ENCODE assay signal across 1 cellular context in genomic region chr6:146881228-146882181, GRCh38.
TF ChIP-seq lines count a peak whose summit lies in the region.

No MANE protein-coding gene starts in this region.

TF ChIP-seq in K562, 482 proteins besides CTCF, POLR2A, EP300 and RAD21 (continued from another document and continues in another):
- TF ChIP-seq CREB5 (CRISPR knock-in tag; IDR thresholded peaks at IDR 0.05) (no peak), FOS (IDR thresholded peaks at IDR 0.05; ENCODE audit: extremely low read depth, insufficient read length) (no peak), ZBTB2 (IDR thresholded peaks at IDR 0.05) (0 out of 2 replicates have a peak, but pooled peaks have one; percentile 50), ZNF175 (CRISPR knock-in tag; IDR thresholded peaks at IDR 0.05; ENCODE audit: low read depth) (peak; percentile 39; the same call in 1 of the 2 replicates), NONO (IDR thresholded peaks at IDR 0.05; ENCODE audit: low read depth in 2 of 2, low read length in 1 of 2) (no peak), ETS2 (tag; IDR thresholded peaks at IDR 0.05; ENCODE audit: borderline replicate concordance, poor library complexity, severe bottlenecking) (no peak), ELF2 (CRISPR knock-in tag; IDR thresholded peaks at IDR 0.05) (peak; percentile 64; the same call in 1 of the 2 replicates), ELK1 (CRISPR knock-in tag; IDR thresholded peaks at IDR 0.05) (no peak), CTBP1 (IDR thresholded peaks at IDR 0.05; ENCODE audit: borderline replicate concordance) (peak; percentile 60; the same call in 1 of the 2 replicates), TAF9B (IDR thresholded peaks at IDR 0.05; ENCODE audit: partially characterized antibody) (no peak), RBM22 (IDR thresholded peaks at IDR 0.05; ENCODE audit: low read depth, low read length, poor library complexity, severe bottlenecking) (no peak), TSC22D4 (tag; IDR thresholded peaks at IDR 0.05) (no peak), SNRNP70 (optimal IDR thresholded peaks at IDR 0.05; ENCODE audit: low read depth, low read length) (no peak), RBM25 (IDR thresholded peaks at IDR 0.05; ENCODE audit: low read depth, low read length, severe bottlenecking) (no peak), ESRRB (CRISPR knock-in tag; IDR thresholded peaks at IDR 0.05; ENCODE audit: borderline replicate concordance) (no peak), HNRNPK (IDR thresholded peaks at IDR 0.05; ENCODE audit: low read depth, low read length, poor library complexity, severe bottlenecking) (no peak), ZNF347 (CRISPR knock-in tag; IDR thresholded peaks at IDR 0.05; ENCODE audit: low read depth) (no peak), TAF7 (tag; IDR thresholded peaks at IDR 0.05) (no peak), GATA2 (CRISPR knock-in tag; IDR thresholded peaks at IDR 0.05) (peak; percentile 63; the same call in 1 of the 2 replicates), ZNF77 (CRISPR knock-in tag; IDR thresholded peaks at IDR 0.05) (no peak), SIN3B (IDR thresholded peaks at IDR 0.05; ENCODE audit: low read depth) (no peak), HOMEZ (CRISPR knock-in tag; IDR thresholded peaks at IDR 0.05) (no peak), PRDM10 (IDR thresholded peaks at IDR 0.05; ENCODE audit: partially characterized antibody) (no peak), SAFB2 (IDR thresholded peaks at IDR 0.05; ENCODE audit: borderline replicate concordance, low read depth, low read length, severe bottlenecking) (no peak), SMARCB1 (IDR thresholded peaks at IDR 0.05; ENCODE audit: insufficient read length, low read depth) (peak; percentile 82), DNMT1 (IDR thresholded peaks at IDR 0.05) (no peak), ZFPM2 (CRISPR knock-in tag; IDR thresholded peaks at IDR 0.05) (no peak), CEBPZ (IDR thresholded peaks at IDR 0.05; ENCODE audit: borderline replicate concordance, low read depth, low read length) (no peak), FOXJ2 (tag; IDR thresholded peaks at IDR 0.05) (peak; percentile 74), E2F6 (IDR thresholded peaks at IDR 0.05; ENCODE audit: borderline replicate concordance in 1 of 2, extremely low read depth in 1 of 2, insufficient read depth in 1 of 2, insufficient read length in 1 of 2, low read depth in 1 of 2, low read length in 1 of 2, poor library complexity in 1 of 2, severe bottlenecking in 1 of 2) (no peak), ZNF121 (CRISPR knock-in tag; conservative IDR thresholded peaks at IDR 0.05) (no peak), MITF (IDR thresholded peaks at IDR 0.05) (no peak), ZNF165 (CRISPR knock-in tag; IDR thresholded peaks at IDR 0.05; ENCODE audit: borderline replicate concordance) (no peak), IRF1 (CRISPR knock-in tag; IDR thresholded peaks at IDR 0.05; ENCODE audit: borderline replicate concordance) (no peak), NR1H2 (CRISPR knock-in tag; IDR thresholded peaks at IDR 0.05) (no peak), ARID3A (IDR thresholded peaks at IDR 0.05; ENCODE audit: borderline replicate concordance, low read depth, low read length) (peak; percentile 59; the same call in 1 of the 2 replicates), ELF4 (CRISPR knock-in tag; IDR thresholded peaks at IDR 0.05) (no peak), ZNF124 (CRISPR knock-in tag; IDR thresholded peaks at IDR 0.05) (no peak), POLR2G (IDR thresholded peaks at IDR 0.05; ENCODE audit: low read depth, low read length) (0 out of 2 replicates have a peak, but pooled peaks have one; percentile 20), ZNF583 (CRISPR knock-in tag; IDR thresholded peaks at IDR 0.05) (0 out of 2 replicates have a peak, but pooled peaks have one; percentile 38), PHF21A (IDR thresholded peaks at IDR 0.05; ENCODE audit: borderline replicate concordance, low read depth) (no peak), KAT7 (CRISPR knock-in tag; IDR thresholded peaks at IDR 0.05; ENCODE audit: borderline replicate concordance) (no peak), E2F3 (CRISPR knock-in tag; IDR thresholded peaks at IDR 0.05) (no peak), PHTF2 (CRISPR knock-in tag; IDR thresholded peaks at IDR 0.05) (no peak), ILF3 (IDR thresholded peaks at IDR 0.05; ENCODE audit: borderline replicate concordance) (no peak), CREBBP (IDR thresholded peaks at IDR 0.05; ENCODE audit: low read depth, low read length) (no peak), ZNF57 (CRISPR knock-in tag; IDR thresholded peaks at IDR 0.05) (no peak), KLF16 (IDR thresholded peaks at IDR 0.05) (no peak), ARHGAP35 (IDR thresholded peaks at IDR 0.05; ENCODE audit: partially characterized antibody) (no peak), ZNF589 (CRISPR knock-in tag; IDR thresholded peaks at IDR 0.05; ENCODE audit: low read depth) (no peak), SRSF1 (IDR thresholded peaks at IDR 0.05; ENCODE audit: low read depth, low read length) (no peak), ZNF274 (IDR thresholded peaks at IDR 0.05; ENCODE audit: borderline replicate concordance, low read depth, low read length) (no peak)
